ENCODE assay signal across 1 cellular context in the genomic region with DNA sequence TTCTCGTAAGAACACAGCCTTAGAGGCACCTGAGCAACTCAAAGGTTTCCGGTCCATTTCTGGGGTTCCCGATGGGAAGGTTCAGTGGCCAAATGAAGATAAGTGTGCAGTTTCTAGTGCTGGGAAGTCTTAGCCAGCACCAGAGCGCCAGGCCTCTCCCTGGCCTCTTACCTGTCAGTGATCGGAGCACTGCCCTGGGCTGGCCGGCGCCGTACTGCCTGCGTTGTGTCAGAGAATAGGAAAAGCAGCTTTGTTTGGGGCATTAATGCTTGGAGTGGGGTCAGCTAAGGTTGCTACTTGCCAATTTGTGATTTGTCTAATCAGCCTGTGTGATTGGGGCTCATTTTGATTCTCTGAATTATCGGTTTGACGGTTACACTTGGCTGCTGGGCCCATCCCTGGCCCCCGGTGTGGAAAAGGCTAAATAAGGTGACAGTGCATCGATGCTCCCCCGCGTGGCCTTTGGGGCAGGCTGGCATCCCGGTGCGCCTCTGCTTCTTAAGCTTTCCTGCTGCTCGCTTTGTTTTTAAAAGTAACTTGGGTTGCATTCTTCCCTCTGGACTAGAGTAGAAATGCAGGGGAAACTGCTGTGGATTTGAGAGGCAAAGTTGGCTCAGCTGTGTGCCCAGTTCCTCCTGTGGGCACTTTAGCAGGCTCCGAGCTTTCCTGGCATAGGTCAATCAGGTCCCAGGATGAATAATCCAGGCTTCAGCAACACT.
TF ChIP-seq lines count a peak whose summit lies in the region.

No MANE protein-coding gene starts in this region.

TF ChIP-seq in IMR-90, 13 proteins besides CTCF, POLR2A, EP300 and RAD21 (continued from another document):
- TF ChIP-seq ELK1 (IDR thresholded peaks at IDR 0.05; ENCODE audit: borderline replicate concordance, low read depth, low read length) (no peak), SMC3 (IDR thresholded peaks at IDR 0.05; ENCODE audit: low read depth, low read length) (no peak), CHD1 (IDR thresholded peaks at IDR 0.05; ENCODE audit: low read depth, low read length) (no peak), MAZ (IDR thresholded peaks at IDR 0.05; ENCODE audit: borderline replicate concordance, low read depth, low read length) (no peak), MAFK (IDR thresholded peaks at IDR 0.05; ENCODE audit: low read depth, low read length) (no peak), BHLHE40 (IDR thresholded peaks at IDR 0.05; ENCODE audit: low read depth, low read length) (no peak), RCOR1 (IDR thresholded peaks at IDR 0.05; ENCODE audit: insufficient replicate concordance, low read length) (no peak), FOS (IDR thresholded peaks at IDR 0.05; ENCODE audit: low read depth, low read length) (no peak), CEBPB (IDR thresholded peaks at IDR 0.05; ENCODE audit: low read depth, low read length) (no peak)
- TF ChIP-seq, protein P1, sequence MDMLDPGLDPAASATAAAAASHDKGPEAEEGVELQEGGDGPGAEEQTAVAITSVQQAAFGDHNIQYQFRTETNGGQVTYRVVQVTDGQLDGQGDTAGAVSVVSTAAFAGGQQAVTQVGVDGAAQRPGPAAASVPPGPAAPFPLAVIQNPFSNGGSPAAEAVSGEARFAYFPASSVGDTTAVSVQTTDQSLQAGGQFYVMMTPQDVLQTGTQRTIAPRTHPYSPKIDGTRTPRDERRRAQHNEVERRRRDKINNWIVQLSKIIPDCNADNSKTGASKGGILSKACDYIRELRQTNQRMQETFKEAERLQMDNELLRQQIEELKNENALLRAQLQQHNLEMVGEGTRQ (IDR thresholded peaks at IDR 0.05; ENCODE audit: low read depth, low read length), result no peak
